Comparison of ENCODE assay signal across 19 cellular contexts in genomic region chr19:4596033-4596904, GRCh38. TPM values are rescaled to one million over a fixed set of nuclear protein-coding genes. Genes with fewer than 3 reads are reported as not detected.
"Had no signal": no experiment of that assay in that cellular context is flagged by ENCODE, and none has a peak within 500 bp of the region (broad histone marks: within the 10 kb centered on the region; RNA-seq: fewer than 3 reads in every experiment).

No MANE protein-coding gene starts in this region.

- DNase-seq: activated CD4-positive, alpha-beta T cell treated with anti-CD3 and anti-CD28 coated beads, Interleukin-2, amount 50 U/mL, for 1 hour; activated naive CD4-positive, alpha-beta T cell; activated naive CD8-positive, alpha-beta T cell treated with anti-CD3 and anti-CD28 coated beads, Interleukin-2, amount 10 ng/mL, durations not matched to agents 7 days and 5 days; anterior cingulate cortex; cerebellar nuclear complex; effector memory CD4-positive, alpha-beta T cell; foreskin melanocyte; head of caudate nucleus; left cardiac atrium; midbrain; stimulated activated CD4-positive, alpha-beta T cell treated with anti-CD3 and anti-CD28 coated beads, Interleukin-2, amount 100 ng/mL, for 48 hours; stimulated activated naive CD4-positive, alpha-beta T cell treated with Interleukin-2 at 50 U/mL for 16 hours had no signal

- H3K36me3 Mint-ChIP-seq: activated naive CD8-positive, alpha-beta T cell treated with anti-CD3 and anti-CD28 coated beads, Interleukin-2, amount 10 ng/mL, durations not matched to agents 7 days and 5 days had no signal

- H3K9me3 Mint-ChIP-seq: activated naive CD8-positive, alpha-beta T cell treated with anti-CD3 and anti-CD28 coated beads, Interleukin-2, amount 10 ng/mL, durations not matched to agents 7 days and 5 days; neural crest cell; T-helper 2 cell treated with Interferon-gamma antibody and Interleukin-4, amounts not matched to agents 5 μg/mL and 100 μg/mL, for 36 hours had no signal

- H3K4me3 ChIP-seq: upper lobe of left lung had no signal

- H3K4me1 ChIP-seq: parathyroid adenoma had no signal

- H3K27ac Mint-ChIP-seq: activated naive CD8-positive, alpha-beta T cell treated with anti-CD3 and anti-CD28 coated beads, Interleukin-2, amount 10 ng/mL, durations not matched to agents 7 days and 5 days; T-helper 2 cell treated with Interferon-gamma antibody and Interleukin-4, amounts not matched to agents 5 μg/mL and 100 μg/mL, for 36 hours had no signal

- H3K36me3 ChIP-seq: upper lobe of left lung had no signal

- H3K4me3 Mint-ChIP-seq: T-helper 2 cell treated with Interferon-gamma antibody and Interleukin-4, amounts not matched to agents 5 μg/mL and 100 μg/mL, for 36 hours had no signal

- H3K27ac ChIP-seq: epithelial cell of prostate, parathyroid adenoma, upper lobe of left lung had no signal

- H3K9me3 ChIP-seq: upper lobe of left lung had no signal

RNA-seq across cellular contexts. Expression of gene SEMA6B, which starts 36.8 kb away (rescaled TPM):
- total RNA-seq: activated CD8-positive, alpha-beta memory T cell treated with anti-CD3 and anti-CD28 coated beads for 36 hours had no signal

RNA-seq across cellular contexts. Expression of gene LRG1, which starts 56.4 kb away (rescaled TPM):
- total RNA-seq: activated naive CD8-positive, alpha-beta T cell treated with anti-CD3 and anti-CD28 coated beads, Interleukin-2, amount 10 ng/mL, durations not matched to agents 7 days and 5 days; fibroblast of lung had no signal
